16 cellular contexts compared by ENCODE assay signal in the genomic region with DNA sequence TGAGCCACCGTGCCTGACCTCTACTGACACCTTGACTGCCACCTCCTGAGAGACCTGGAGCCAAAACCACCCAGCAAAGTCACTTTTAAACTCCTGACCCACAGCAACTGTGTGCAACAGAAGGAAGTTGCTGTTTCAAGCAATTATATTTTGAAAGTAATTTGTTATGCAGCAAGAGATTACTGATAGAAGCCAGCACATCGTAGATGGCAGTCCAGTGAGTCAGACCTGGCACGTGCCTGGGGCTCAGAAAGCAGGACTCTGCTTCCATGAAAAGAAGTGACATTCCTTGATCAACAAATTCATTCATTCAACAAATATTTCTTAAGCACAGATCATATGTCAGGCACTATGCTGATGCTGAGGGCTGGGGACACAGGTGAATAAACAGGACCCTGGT. TPM values are rescaled to one million over a fixed set of nuclear protein-coding genes. Genes with fewer than 3 reads are reported as not detected.
DNase-seq lines count a peak whose midpoint lies in the region; ATAC-seq, FAIRE-seq and TF ChIP-seq lines count a peak whose summit lies in the region.
"Had no signal": no experiment of that assay in that cellular context is flagged by ENCODE, and none has a peak within 500 bp of the region (broad histone marks: within the 10 kb centered on the region; RNA-seq: fewer than 3 reads in every experiment).

No MANE protein-coding gene starts in this region.

- in situ Hi-C loops in GM23248 (cut with MboI), result no loop called here

- peaks cover 16% of the 10 kb centered on the region for H3K27me3 Mint-ChIP-seq in activated CD4-positive, alpha-beta memory T cell treated with anti-CD3 and anti-CD28 coated beads, Interleukin-2, amount 10 ng/mL, durations not matched to agents 7 days and 5 days
- peaks cover 13% of the 10 kb centered on the region for H3K27me3 Mint-ChIP-seq in activated T-helper 2 cell treated with anti-CD3 and anti-CD28 coated beads, Interferon-gamma antibody, Interleukin-2, Interleukin-4, amounts not matched to agents 10 μg/mL and 5 μg/mL and 100 μg/mL, durations not matched to agents 14 hours and 24 hours and 36 hours (ENCODE audit: low read depth)

- no peak overlapping the region for H3K27ac Mint-ChIP-seq in activated CD4-positive, alpha-beta memory T cell treated with anti-CD3 and anti-CD28 coated beads, Interleukin-2, amount 10 ng/mL, durations not matched to agents 7 days and 5 days
- H3K27ac Mint-ChIP-seq in activated T-helper 2 cell treated with anti-CD3 and anti-CD28 coated beads, Interferon-gamma antibody, Interleukin-2, Interleukin-4, amounts not matched to agents 10 μg/mL and 5 μg/mL and 100 μg/mL, durations not matched to agents 14 hours and 24 hours and 36 hours, result no peak overlapping the region
- H3K27ac Mint-ChIP-seq: natural killer cell treated with Interleukin-12 subunit alpha and Interleukin-12 subunit beta and Interleukin-15 and Interleukin-18, amount 100 ng/mL, for 72 hours had no signal

- H3K9me3 Mint-ChIP-seq in activated CD4-positive, alpha-beta memory T cell treated with anti-CD3 and anti-CD28 coated beads, Interleukin-2, amount 10 ng/mL, durations not matched to agents 7 days and 5 days, result no peaks in the 10 kb centered on the region
- H3K9me3 Mint-ChIP-seq in activated T-helper 2 cell treated with anti-CD3 and anti-CD28 coated beads, Interferon-gamma antibody, Interleukin-2, Interleukin-4, amounts not matched to agents 10 μg/mL and 5 μg/mL and 100 μg/mL, durations not matched to agents 14 hours and 24 hours and 36 hours, result no peaks in the 10 kb centered on the region
- H3K9me3 Mint-ChIP-seq: natural killer cell treated with Interleukin-12 subunit alpha and Interleukin-12 subunit beta and Interleukin-15 and Interleukin-18, amount 100 ng/mL, for 72 hours had no signal

- H3K4me2 ChIP-seq in GM23248 (ENCODE audit: unreplicated experiment), result no peak overlapping the region

- intact Hi-C loops in activated T-helper 2 cell treated with anti-CD3 and anti-CD28 coated beads, Interferon-gamma antibody, Interleukin-2, Interleukin-4, amounts not matched to agents 10 μg/mL and 5 μg/mL and 100 μg/mL, durations not matched to agents 14 hours and 24 hours and 36 hours (cut with micrococcal nuclease), result no loop called here

- H3K4me3 Mint-ChIP-seq in activated CD4-positive, alpha-beta memory T cell treated with anti-CD3 and anti-CD28 coated beads, Interleukin-2, amount 10 ng/mL, durations not matched to agents 7 days and 5 days, result no peak overlapping the region
- no peak overlapping the region for H3K4me3 Mint-ChIP-seq in activated T-helper 2 cell treated with anti-CD3 and anti-CD28 coated beads, Interferon-gamma antibody, Interleukin-2, Interleukin-4, amounts not matched to agents 10 μg/mL and 5 μg/mL and 100 μg/mL, durations not matched to agents 14 hours and 24 hours and 36 hours (ENCODE audit: low read depth)
- H3K4me3 Mint-ChIP-seq: natural killer cell treated with Interleukin-12 subunit alpha and Interleukin-12 subunit beta and Interleukin-15 and Interleukin-18, amount 100 ng/mL, for 72 hours had no signal

- FAIRE-seq in small intestine (lab: Jason Lieb, UNC), result no peak

- no peak for TF ChIP-seq CTCF in RWPE1 (conservative IDR thresholded peaks at IDR 0.05; ENCODE audit: low read depth)

- CTCF ChIA-PET in RWPE1 (lab: Yijun Ruan, JAX), result no interaction called here
- CTCF ChIA-PET in activated CD4-positive, alpha-beta memory T cell treated with anti-CD3 and anti-CD28 coated beads, Interleukin-2, amount 10 ng/mL, durations not matched to agents 7 days and 5 days (lab: Charles Lee), result interaction anchor here (0.7 kb wide), 1 partner anchor 25 kb away, joined by 3 read pairs; no protein-coding TSS in a partner anchor

- no peaks in the 10 kb centered on the region for H4K20me1 ChIP-seq in GM23248 (ENCODE audit: insufficient read depth)

- POLR2A ChIA-PET in RWPE1 (lab: Yijun Ruan, JAX; ENCODE audit: low non-redundant PET), result no interaction called here
- POLR2A ChIA-PET in activated CD4-positive, alpha-beta memory T cell treated with anti-CD3 and anti-CD28 coated beads, Interleukin-2, amount 10 ng/mL, durations not matched to agents 7 days and 5 days (lab: Charles Lee), result no interaction called here

- no peaks in the 10 kb centered on the region for H3K36me3 Mint-ChIP-seq in activated CD4-positive, alpha-beta memory T cell treated with anti-CD3 and anti-CD28 coated beads, Interleukin-2, amount 10 ng/mL, durations not matched to agents 7 days and 5 days (ENCODE audit: low read depth)
- no peaks in the 10 kb centered on the region for H3K36me3 Mint-ChIP-seq in activated T-helper 2 cell treated with anti-CD3 and anti-CD28 coated beads, Interferon-gamma antibody, Interleukin-2, Interleukin-4, amounts not matched to agents 10 μg/mL and 5 μg/mL and 100 μg/mL, durations not matched to agents 14 hours and 24 hours and 36 hours (ENCODE audit: low read depth)
- H3K36me3 Mint-ChIP-seq: natural killer cell treated with Interleukin-12 subunit alpha and Interleukin-12 subunit beta and Interleukin-15 and Interleukin-18, amount 100 ng/mL, for 72 hours had no signal

- H3K27ac ChIP-seq in GM23248, result no peak overlapping the region
- peak overlapping the region; percentile 63 for H3K27ac ChIP-seq in RWPE1
- peak overlapping the region in 1 of 2 donors; percentile 3 for H3K27ac ChIP-seq in small intestine (ENCODE audit: low read depth in 1 of 2, low read length in 1 of 2)

- WGBS in GM23248 (ENCODE audit: low coverage in 1 of 2, low lambda C conversion rate in 2 of 2, missing lambda C conversion rate in 2 of 2), 2 experiments, result 9 to 13% methylated on average over 3 of the region's 3 CpGs
- WGBS in small intestine, 3 donors, result 33 to 43% (median 37%) methylated on average over 3 of the region's 3 CpGs

- DNase-seq in GM23248, result peak; percentile 86
- no peak for DNase-seq in RWPE1 (ENCODE audit: low spot score)
- peak; percentile 71 for DNase-seq in fibroblast of gingiva (ENCODE audit: low read depth)
- peak; percentile 30 for DNase-seq in small intestine
- DNase-seq in activated CD4-positive, alpha-beta memory T cell treated with anti-CD3 and anti-CD28 coated beads, Interleukin-2, amount 10 ng/mL, durations not matched to agents 7 days and 5 days, result no peak
- no peak for DNase-seq in stimulated activated CD4-positive, alpha-beta T cell treated with anti-CD3 and anti-CD28 coated beads, Interleukin-4, amount 100 ng/mL, for 24 hours
- no peak for DNase-seq in activated T-helper 2 cell treated with anti-CD3 and anti-CD28 coated beads, Interferon-gamma antibody, Interleukin-2, Interleukin-4, amounts not matched to agents 10 μg/mL and 5 μg/mL and 100 μg/mL, durations not matched to agents 14 hours and 24 hours and 36 hours (ENCODE audit: low spot score)
- DNase-seq: COR-L47; GOT3; left cardiac atrium; NCI-H2171; stimulated activated CD4-positive, alpha-beta T cell treated with anti-CD3 and anti-CD28 coated beads, Interleukin-12 subunit alpha, Interleukin-12 subunit beta, amount 100 ng/mL, for 4 hours; stimulated activated CD8-positive, alpha-beta memory T cell treated with anti-CD3 and anti-CD28 coated beads, Interleukin-4, amount 100 ng/mL, for 48 hours had no signal

- H3K4me1 Mint-ChIP-seq in activated CD4-positive, alpha-beta memory T cell treated with anti-CD3 and anti-CD28 coated beads, Interleukin-2, amount 10 ng/mL, durations not matched to agents 7 days and 5 days, result peaks cover 3% of the 10 kb centered on the region
- H3K4me1 Mint-ChIP-seq in activated T-helper 2 cell treated with anti-CD3 and anti-CD28 coated beads, Interferon-gamma antibody, Interleukin-2, Interleukin-4, amounts not matched to agents 10 μg/mL and 5 μg/mL and 100 μg/mL, durations not matched to agents 14 hours and 24 hours and 36 hours (ENCODE audit: low read depth), result peaks cover 5% of the 10 kb centered on the region

- no peak for ATAC-seq in GM18909 (IDR thresholded peaks at IDR 0.05; ENCODE audit: poor library complexity, unreplicated experiment)
- ATAC-seq: natural killer cell treated with Interleukin-12 subunit alpha and Interleukin-12 subunit beta and Interleukin-15 and Interleukin-18, amount 100 ng/mL, for 72 hours; Panc1 had no signal

- no peaks in the 10 kb centered on the region for H3K9me3 ChIP-seq in GM23248 (ENCODE audit: low read depth)
- no peaks in the 10 kb centered on the region for H3K9me3 ChIP-seq in small intestine (ENCODE audit: control insufficient read depth, low read depth)

- H3F3A ChIP-seq in GM23248 (ENCODE audit: insufficient read depth), result peaks cover 16% of the 10 kb centered on the region; the same call in 1 of the 2 replicates

- H3K27me3 ChIP-seq in GM23248 (replicated peaks; ENCODE audit: insufficient read depth), result no peaks in the 10 kb centered on the region
- H3K27me3 ChIP-seq in small intestine (ENCODE audit: control insufficient read depth in 2 of 2, insufficient read depth in 2 of 2, low read length in 2 of 2), result peaks cover 0 to under 1% of the 10 kb centered on the region in 2 donors

- no peak overlapping the region for H3K4me3 ChIP-seq in GM23248
- no peak overlapping the region for H3K4me3 ChIP-seq in small intestine (ENCODE audit: low read depth in 1 of 2, low read length in 2 of 2)

- no peaks in the 10 kb centered on the region for H3K79me2 ChIP-seq in GM23248 (ENCODE audit: insufficient read depth)

- H3K4me1 ChIP-seq in GM23248 (ENCODE audit: insufficient read depth), result 0 out of 2 replicates have a peak, but pooled peaks cover 4% of the 10 kb centered on the region
- peaks cover 0 to 2% of the 10 kb centered on the region in 2 donors for H3K4me1 ChIP-seq in small intestine (ENCODE audit: control insufficient read depth in 2 of 2, insufficient read depth in 1 of 2, low read depth in 1 of 2, low read length in 1 of 2)

- no peaks in the 10 kb centered on the region for H3K9me2 ChIP-seq in GM23248 (ENCODE audit: insufficient read depth)

- no peak overlapping the region for H2AFZ ChIP-seq in GM23248

- H3K9ac ChIP-seq in GM23248, result no peak overlapping the region

- H3K36me3 ChIP-seq in GM23248 (ENCODE audit: low read depth) (no peaks in the 10 kb centered on the region), small intestine (ENCODE audit: control insufficient read depth in 2 of 2, insufficient read depth in 2 of 2, low read length in 2 of 2) (no peaks in the 10 kb centered on the region)

RNA-seq across cellular contexts. Expression of a gene that starts 5.7 kb away (rescaled TPM):
- 25.8 and 27.6 TPM in 2 replicates for total RNA-seq in GM23248 (2014; rRNA removed; shearing (Covaris generic))
- polyA plus RNA-seq in GM23248 (2016; fragmentation: Nextera tagmentation; extraction: Ambion mirVana) (5.3 and 5.6 TPM in 2 replicates), small intestine (1 to 10 TPM in 1 of 3 donors, under 1 TPM in 2; 0.22 to 7.2 (median 0.54) TPM)
- not detected for total RNA-seq in activated CD4-positive, alpha-beta memory T cell treated with anti-CD3 and anti-CD28 coated beads, Interleukin-2, amount 10 ng/mL, durations not matched to agents 7 days and 5 days
- 0.02 TPM in 1 of 2 replicates, not detected in the other for total RNA-seq in activated T-helper 2 cell treated with anti-CD3 and anti-CD28 coated beads, Interferon-gamma antibody, Interleukin-2, Interleukin-4, amounts not matched to agents 10 μg/mL and 5 μg/mL and 100 μg/mL, durations not matched to agents 14 hours and 24 hours and 36 hours
- total RNA-seq: natural killer cell treated with Interleukin-12 subunit alpha and Interleukin-12 subunit beta and Interleukin-15 and Interleukin-18, amount 100 ng/mL, for 72 hours had no signal

Comparison
In these comparisons a context has a peak if more than half of its experiments do, and no peak if none do; other contexts are left out.
1. DNase-seq: peak in GM23248 (single experiment), fibroblast of gingiva (single experiment) and small intestine (single experiment); none in RWPE1 (single experiment), activated CD4-positive, alpha-beta memory T cell treated with anti-CD3 and anti-CD28 coated beads, Interleukin-2, amount 10 ng/mL, durations not matched to agents 7 days and 5 days (single experiment), stimulated activated CD4-positive, alpha-beta T cell treated with anti-CD3 and anti-CD28 coated beads, Interleukin-4, amount 100 ng/mL, for 24 hours (single experiment) and activated T-helper 2 cell treated with anti-CD3 and anti-CD28 coated beads, Interferon-gamma antibody, Interleukin-2, Interleukin-4, amounts not matched to agents 10 μg/mL and 5 μg/mL and 100 μg/mL, durations not matched to agents 14 hours and 24 hours and 36 hours (single experiment).
2. RNA of a gene that starts 5.7 kb away (total RNA-seq): 25.8 to 27.6 TPM in GM23248; 0.02 TPM in activated T-helper 2 cell treated with anti-CD3 and anti-CD28 coated beads, Interferon-gamma antibody, Interleukin-2, Interleukin-4, amounts not matched to agents 10 μg/mL and 5 μg/mL and 100 μg/mL, durations not matched to agents 14 hours and 24 hours and 36 hours and not detected in activated CD4-positive, alpha-beta memory T cell treated with anti-CD3 and anti-CD28 coated beads, Interleukin-2, amount 10 ng/mL, durations not matched to agents 7 days and 5 days; every median in the first group is over 10 times any median in the second.